In the genomic region with DNA sequence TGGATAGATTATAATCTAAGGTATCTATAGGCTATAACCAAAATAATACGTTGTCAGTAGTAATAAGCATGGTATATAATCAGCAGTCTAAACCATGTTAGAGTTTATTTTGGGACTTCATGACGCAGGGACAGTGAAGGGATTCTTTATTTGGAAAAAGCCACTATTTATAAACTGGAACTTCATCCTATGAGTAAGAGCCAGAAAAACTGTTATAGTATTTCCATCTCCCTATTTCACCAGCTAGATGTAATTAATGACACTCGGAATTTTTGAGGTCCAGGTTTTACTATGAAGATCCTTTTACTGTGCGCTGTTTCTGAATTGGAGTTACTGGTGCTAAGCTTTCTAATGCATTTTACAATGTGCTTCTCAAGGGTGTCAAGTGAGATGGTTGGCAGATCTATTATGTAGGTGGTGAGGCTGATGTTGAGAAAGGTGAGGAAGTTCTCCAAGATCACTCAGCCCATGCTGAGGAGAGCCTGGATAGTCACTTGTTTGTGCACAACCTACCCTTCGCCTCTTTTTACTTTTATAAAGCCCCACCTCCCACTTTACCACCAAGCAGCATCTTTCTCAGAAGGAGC, we compare ENCODE assay signal across 21 cellular contexts.
DNase-seq lines count a peak whose midpoint lies in the region; ATAC-seq and TF ChIP-seq lines count a peak whose summit lies in the region.
"Had no signal": no experiment of that assay in that cellular context is flagged by ENCODE, and none has a peak within 500 bp of the region (broad histone marks: within the 10 kb centered on the region; RNA-seq: fewer than 3 reads in every experiment).

No MANE protein-coding gene starts in this region.

- no peak overlapping the region for H3K9ac ChIP-seq in mesendoderm (ENCODE audit: low read length)
- no peak overlapping the region for H3K9ac ChIP-seq in smooth muscle cell (ENCODE audit: low read depth)

- no peak overlapping the region for H3K18ac ChIP-seq in mesendoderm (ENCODE audit: low read length)

- ATAC-seq in HG03439 (IDR thresholded peaks at IDR 0.05; ENCODE audit: unreplicated experiment) (no peak), HG02884 (IDR thresholded peaks at IDR 0.05; ENCODE audit: unreplicated experiment) (no peak)
- ATAC-seq: activated CD4-positive, CD25-positive, alpha-beta regulatory T cell treated with anti-CD3 and anti-CD28 coated beads, Interleukin-2, amount 50 U/mL, for 24 hours; activated naive CD8-positive, alpha-beta T cell treated with anti-CD3 and anti-CD28 coated beads, Interleukin-2, amount 50 U/mL, for 24 hours; lower lobe of right lung; naive thymus-derived CD8-positive, alpha-beta T cell; stimulated activated memory B cell treated with anti-CD40 and anti-IgM and Interleukin-4, amounts not matched to agents 10 μg/mL and 1 μg/mL and 100 μg/mL, for 72 hours had no signal

- no peak overlapping the region for H4K8ac ChIP-seq in mesendoderm (ENCODE audit: low read depth, low read length)

- TF ChIP-seq CTCF in brain (conservative IDR thresholded peaks at IDR 0.05) = no peak
- TF ChIP-seq CTCF in smooth muscle cell (IDR thresholded peaks at IDR 0.05; ENCODE audit: borderline replicate concordance, insufficient read depth, poor library complexity, severe bottlenecking) = no peak

- no peaks in the 10 kb centered on the region for H3K36me3 ChIP-seq in mesendoderm (ENCODE audit: control insufficient read depth, insufficient read depth, low read length)
- H3K36me3 ChIP-seq in smooth muscle cell (ENCODE audit: low read depth) = no peaks in the 10 kb centered on the region
- H3K36me3 ChIP-seq: lower lobe of right lung had no signal

- DNase-seq in NCI-H510A treated with DMSO at 0.1 percent for 48 hours (lab: John Stamatoyannopoulos, UW) (peak; percentile 43), NCI-H510A (lab: John Stamatoyannopoulos, UW) (no peak), mesendoderm (no peak), smooth muscle cell (lab: John Stamatoyannopoulos, UW; ENCODE audit: unreplicated experiment) (no peak), dedifferentiated amniotic fluid mesenchymal stem cell (ENCODE audit: extremely low spot score) (no peak)
- DNase-seq: activated naive CD8-positive, alpha-beta T cell treated with anti-CD3 and anti-CD28 coated beads, Interleukin-2, amount 50 U/mL, for 24 hours; DMS53; immature natural killer cell; lower lobe of right lung; naive thymus-derived CD8-positive, alpha-beta T cell; NCI-H1930; NCI-H524 treated with DMSO at 0.1 percent for 48 hours; OCI-M1 had no signal

- H3K4me2 ChIP-seq in mesendoderm (ENCODE audit: low read length) = no peak overlapping the region
- peak overlapping the region; percentile 62 for H3K4me2 ChIP-seq in smooth muscle cell

- H3K27me3 ChIP-seq in mesendoderm (ENCODE audit: insufficient read depth, low read length, poor library complexity) (no peaks in the 10 kb centered on the region), smooth muscle cell (ENCODE audit: low read depth) (no peaks in the 10 kb centered on the region)
- H3K27me3 ChIP-seq: esophagus muscularis mucosa had no signal

- no peak overlapping the region for H2BK120ac ChIP-seq in mesendoderm (ENCODE audit: low read depth, low read length)

- H3K36me3 Mint-ChIP-seq in brain = peaks cover 16% of the 10 kb centered on the region

- peak overlapping the region; percentile 94 to 99 (median 99) for H3K27ac Mint-ChIP-seq in brain
- H3K27ac Mint-ChIP-seq: activated naive CD8-positive, alpha-beta T cell treated with anti-CD3 and anti-CD28 coated beads, Interleukin-2, amount 50 U/mL, for 24 hours; activated T-helper 2 cell treated with anti-CD3 and anti-CD28 coated beads, Interferon-gamma antibody, Interleukin-2, Interleukin-4, amounts not matched to agents 10 μg/mL and 5 μg/mL and 100 μg/mL, durations not matched to agents 14 hours and 24 hours and 36 hours; immature natural killer cell; stimulated activated memory B cell treated with anti-CD40 and anti-IgM and Interleukin-4, amounts not matched to agents 10 μg/mL and 1 μg/mL and 100 μg/mL, for 72 hours; T-helper 1 cell treated with Interleukin-12 subunit alpha and Interleukin-12 subunit beta and Interleukin-4 antibody, amounts not matched to agents 30 μg/mL and 1 μg/mL, for 36 hours had no signal

- H4K5ac ChIP-seq in mesendoderm (ENCODE audit: low read length) = no peak overlapping the region

- H3K9me3 Mint-ChIP-seq in brain = no peaks in the 10 kb centered on the region
- H3K9me3 Mint-ChIP-seq: activated naive CD8-positive, alpha-beta T cell treated with anti-CD3 and anti-CD28 coated beads, Interleukin-2, amount 50 U/mL, for 24 hours; activated T-helper 2 cell treated with anti-CD3 and anti-CD28 coated beads, Interferon-gamma antibody, Interleukin-2, Interleukin-4, amounts not matched to agents 10 μg/mL and 5 μg/mL and 100 μg/mL, durations not matched to agents 14 hours and 24 hours and 36 hours; immature natural killer cell; naive thymus-derived CD8-positive, alpha-beta T cell; stimulated activated memory B cell treated with anti-CD40 and anti-IgM and Interleukin-4, amounts not matched to agents 10 μg/mL and 1 μg/mL and 100 μg/mL, for 72 hours; T-helper 1 cell treated with Interleukin-12 subunit alpha and Interleukin-12 subunit beta and Interleukin-4 antibody, amounts not matched to agents 30 μg/mL and 1 μg/mL, for 36 hours had no signal

- H2AFZ ChIP-seq in smooth muscle cell (ENCODE audit: low read depth) = no peak overlapping the region

- H3K9me3 ChIP-seq in smooth muscle cell (replicated peaks; ENCODE audit: low read depth) = no peaks in the 10 kb centered on the region
- H3K9me3 ChIP-seq: esophagus muscularis mucosa, lower lobe of right lung had no signal

- peaks cover 11% of the 10 kb centered on the region for H3F3A ChIP-seq in smooth muscle cell (ENCODE audit: low read depth)

- H4K20me1 ChIP-seq in smooth muscle cell (ENCODE audit: low read depth) = no peaks in the 10 kb centered on the region

- no peaks in the 10 kb centered on the region for H3K79me2 ChIP-seq in mesendoderm (ENCODE audit: control insufficient read depth, insufficient read depth, low read length)
- peaks cover under 1% of the 10 kb centered on the region for H3K79me2 ChIP-seq in smooth muscle cell (ENCODE audit: low read depth)

- peaks cover 100% of the 10 kb centered on the region for H3K4me1 Mint-ChIP-seq in brain

- peaks cover 5% of the 10 kb centered on the region for H3K27me3 Mint-ChIP-seq in brain
- H3K27me3 Mint-ChIP-seq: activated naive CD8-positive, alpha-beta T cell treated with anti-CD3 and anti-CD28 coated beads, Interleukin-2, amount 50 U/mL, for 24 hours; naive thymus-derived CD8-positive, alpha-beta T cell; stimulated activated memory B cell treated with anti-CD40 and anti-IgM and Interleukin-4, amounts not matched to agents 10 μg/mL and 1 μg/mL and 100 μg/mL, for 72 hours had no signal

- no peak overlapping the region for H2BK15ac ChIP-seq in mesendoderm (replicated peaks; ENCODE audit: low read depth)

- no peak overlapping the region for H3K4me3 ChIP-seq in mesendoderm (ENCODE audit: low read length)
- no peak overlapping the region for H3K4me3 ChIP-seq in smooth muscle cell
- H3K4me3 ChIP-seq: esophagus muscularis mucosa, lower lobe of right lung had no signal

- no CpG with 5 or more reads among the region's 5 CpGs for WGBS in mesendoderm (ENCODE audit: extremely low coverage, insufficient coverage, low lambda C conversion rate)
- WGBS in smooth muscle cell (ENCODE audit: low lambda C conversion rate) = 49% methylated on average over 5 of the region's 5 CpGs

- H3K4me1 ChIP-seq in mesendoderm (ENCODE audit: control insufficient read depth, low read depth, low read length) (peaks cover 10% of the 10 kb centered on the region), smooth muscle cell (ENCODE audit: low read depth) (peaks cover 64% of the 10 kb centered on the region)

- H3K4ac ChIP-seq in mesendoderm (ENCODE audit: low read depth, low read length) = no peak overlapping the region

- H2BK5ac ChIP-seq in mesendoderm (ENCODE audit: low read length) = no peak overlapping the region

- H3K79me1 ChIP-seq in mesendoderm (ENCODE audit: low read length) = peaks cover 1% of the 10 kb centered on the region

- H3K23ac ChIP-seq in mesendoderm (ENCODE audit: low read length) = no peak overlapping the region

- H3K27ac ChIP-seq in mesendoderm (ENCODE audit: low read depth, low read length) = peak overlapping the region; percentile 8
- peak overlapping the region; percentile 9 for H3K27ac ChIP-seq in smooth muscle cell (ENCODE audit: low read depth)
- H3K27ac ChIP-seq: lower lobe of right lung had no signal

- no peak overlapping the region for H3K56ac ChIP-seq in mesendoderm (ENCODE audit: low read length)

- H2AK5ac ChIP-seq in mesendoderm (ENCODE audit: low read length) = no peak overlapping the region

- H3K4me3 Mint-ChIP-seq in brain = peak overlapping the region; percentile 52 to 83 (median 78)
- H3K4me3 Mint-ChIP-seq: activated naive CD8-positive, alpha-beta T cell treated with anti-CD3 and anti-CD28 coated beads, Interleukin-2, amount 50 U/mL, for 24 hours; immature natural killer cell; stimulated activated memory B cell treated with anti-CD40 and anti-IgM and Interleukin-4, amounts not matched to agents 10 μg/mL and 1 μg/mL and 100 μg/mL, for 72 hours; T-helper 1 cell treated with Interleukin-12 subunit alpha and Interleukin-12 subunit beta and Interleukin-4 antibody, amounts not matched to agents 30 μg/mL and 1 μg/mL, for 36 hours had no signal
